Comparison of ENCODE assay signal across 11 cellular contexts in genomic region chr9:136105398-136106135, GRCh38. TPM values are rescaled to one million over a fixed set of nuclear protein-coding genes. Genes with fewer than 3 reads are reported as not detected.
DNase-seq lines count a peak whose midpoint lies in the region; ATAC-seq and TF ChIP-seq lines count a peak whose summit lies in the region.
"Had no signal": no experiment of that assay in that cellular context is flagged by ENCODE, and none has a peak within 500 bp of the region (broad histone marks: within the 10 kb centered on the region; RNA-seq: fewer than 3 reads in every experiment).

No MANE protein-coding gene starts in this region.

- no peak overlapping the region for H3K4me3 ChIP-seq in upper lobe of right lung
- H3K4me3 ChIP-seq: cardiac muscle cell had no signal

- ATAC-seq in left cardiac atrium (peak; percentile 24 to 45), upper lobe of right lung (no peak), GM21786 (IDR thresholded peaks at IDR 0.05; ENCODE audit: unreplicated experiment) (no peak)

- no peaks in the 10 kb centered on the region for H3K27me3 ChIP-seq in upper lobe of right lung

- peak overlapping the region; percentile 87 for H3K27ac Mint-ChIP-seq in activated naive CD4-positive, alpha-beta T cell treated with anti-CD3 and anti-CD28 coated beads, Interleukin-2, amount 10 ng/mL, durations not matched to agents 7 days and 5 days
- H3K27ac Mint-ChIP-seq in activated naive CD4-positive, alpha-beta T cell treated with anti-CD3 and anti-CD28 coated beads for 36 hours, result no peak overlapping the region
- H3K27ac Mint-ChIP-seq: progenitor cell of endocrine pancreas had no signal

- peaks cover 3% of the 10 kb centered on the region for H3K36me3 Mint-ChIP-seq in activated naive CD4-positive, alpha-beta T cell treated with anti-CD3 and anti-CD28 coated beads, Interleukin-2, amount 10 ng/mL, durations not matched to agents 7 days and 5 days
- no peaks in the 10 kb centered on the region for H3K36me3 Mint-ChIP-seq in activated naive CD4-positive, alpha-beta T cell treated with anti-CD3 and anti-CD28 coated beads for 36 hours (ENCODE audit: low read depth)

- no peaks in the 10 kb centered on the region for H3K36me3 ChIP-seq in upper lobe of right lung
- H3K36me3 ChIP-seq: cardiac muscle cell had no signal

- H3K27ac ChIP-seq in upper lobe of right lung, result peak overlapping the region; percentile 92
- H3K27ac ChIP-seq: C4-2B, cardiac muscle cell had no signal

- H3K9me3 ChIP-seq in upper lobe of right lung, result no peaks in the 10 kb centered on the region

- H3K4me1 Mint-ChIP-seq in activated naive CD4-positive, alpha-beta T cell treated with anti-CD3 and anti-CD28 coated beads, Interleukin-2, amount 10 ng/mL, durations not matched to agents 7 days and 5 days, result peaks cover 50% of the 10 kb centered on the region
- peaks cover 34% of the 10 kb centered on the region for H3K4me1 Mint-ChIP-seq in activated naive CD4-positive, alpha-beta T cell treated with anti-CD3 and anti-CD28 coated beads for 36 hours (ENCODE audit: low read depth)

- CTCF ChIA-PET in activated naive CD4-positive, alpha-beta T cell treated with anti-CD3 and anti-CD28 coated beads, Interleukin-2, amount 10 ng/mL, durations not matched to agents 7 days and 5 days (lab: Charles Lee), result interaction anchor here (3.6 kb wide), 1 partner anchor 17 kb away, joined by 14 read pairs; no protein-coding TSS in a partner anchor
- CTCF ChIA-PET in activated naive CD4-positive, alpha-beta T cell treated with anti-CD3 and anti-CD28 coated beads for 36 hours (lab: Charles Lee), result interaction anchor here (1.6 kb wide), 1 partner anchor 17 kb away, joined by 4 read pairs; no protein-coding TSS in a partner anchor

- TF ChIP-seq CTCF in upper lobe of right lung (IDR thresholded peaks at IDR 0.05), result no peak

- peak overlapping the region; percentile 74 for H3K4me3 Mint-ChIP-seq in activated naive CD4-positive, alpha-beta T cell treated with anti-CD3 and anti-CD28 coated beads, Interleukin-2, amount 10 ng/mL, durations not matched to agents 7 days and 5 days
- no peak overlapping the region for H3K4me3 Mint-ChIP-seq in activated naive CD4-positive, alpha-beta T cell treated with anti-CD3 and anti-CD28 coated beads for 36 hours

- no peak for DNase-seq in activated naive CD4-positive, alpha-beta T cell treated with anti-CD3 and anti-CD28 coated beads, Interleukin-2, amount 10 ng/mL, durations not matched to agents 7 days and 5 days
- DNase-seq in activated naive CD4-positive, alpha-beta T cell treated with anti-CD3 and anti-CD28 coated beads for 36 hours, result no peak
- peak; percentile 36 for DNase-seq in T1000 (lab: John Stamatoyannopoulos, UW)
- peak; percentile 75 for DNase-seq in left cardiac atrium
- DNase-seq in upper lobe of right lung, result no peak
- no peak for DNase-seq in HT-29 (ENCODE audit: low spot score)
- DNase-seq in activated CD4-positive, CD25-positive, alpha-beta regulatory T cell treated with anti-CD3 and anti-CD28 coated beads, Interleukin-2, amount 50 U/mL, for 72 hours, result no peak

- peaks cover 49% of the 10 kb centered on the region for H3K4me1 ChIP-seq in upper lobe of right lung

- intact Hi-C loops in activated naive CD4-positive, alpha-beta T cell treated with anti-CD3 and anti-CD28 coated beads for 36 hours (cut with micrococcal nuclease), result no loop called here
- intact Hi-C loops in left cardiac atrium (cut with DNase I), result no loop called here
- intact Hi-C loops in upper lobe of right lung (cut with DNase I), result no loop called here

- peaks cover 10% of the 10 kb centered on the region for H3K27me3 Mint-ChIP-seq in activated naive CD4-positive, alpha-beta T cell treated with anti-CD3 and anti-CD28 coated beads, Interleukin-2, amount 10 ng/mL, durations not matched to agents 7 days and 5 days
- no peaks in the 10 kb centered on the region for H3K27me3 Mint-ChIP-seq in activated naive CD4-positive, alpha-beta T cell treated with anti-CD3 and anti-CD28 coated beads for 36 hours (ENCODE audit: low read depth)

- no peaks in the 10 kb centered on the region for H3K9me3 Mint-ChIP-seq in activated naive CD4-positive, alpha-beta T cell treated with anti-CD3 and anti-CD28 coated beads, Interleukin-2, amount 10 ng/mL, durations not matched to agents 7 days and 5 days
- no peaks in the 10 kb centered on the region for H3K9me3 Mint-ChIP-seq in activated naive CD4-positive, alpha-beta T cell treated with anti-CD3 and anti-CD28 coated beads for 36 hours

RNA-seq across cellular contexts. Expression of gene NACC2, which starts 10.5 kb away (rescaled TPM):
- total RNA-seq in activated naive CD4-positive, alpha-beta T cell treated with anti-CD3 and anti-CD28 coated beads for 36 hours, result 1 to 10 TPM; 3.4 to 3.5 TPM
- total RNA-seq in left cardiac atrium (10 to 100 TPM; 28.6 to 38.5 TPM), upper lobe of right lung (33.5 TPM)
- total RNA-seq in HT-29 (2014; rRNA removed; shearing (Covaris generic)), result 32.6 and 38.1 TPM in 2 replicates

RNA-seq across cellular contexts. Expression of gene TMEM250, which starts 13.1 kb away (rescaled TPM):
- total RNA-seq in activated naive CD4-positive, alpha-beta T cell treated with anti-CD3 and anti-CD28 coated beads for 36 hours, result 10 to 100 TPM; 20.7 to 22.2 TPM
- 10 to 100 TPM; 21.6 to 23.4 TPM for total RNA-seq in left cardiac atrium
- 30.7 TPM for total RNA-seq in upper lobe of right lung
- total RNA-seq in HT-29 (2014; rRNA removed; shearing (Covaris generic)), result 93.4 and 109 TPM in 2 replicates

Comparison
In these comparisons a context has a peak if more than half of its experiments do, and no peak if none do; other contexts are left out.
1. DNase-seq: peak in T1000 (single experiment) and left cardiac atrium (single experiment); none in activated naive CD4-positive, alpha-beta T cell treated with anti-CD3 and anti-CD28 coated beads, Interleukin-2, amount 10 ng/mL, durations not matched to agents 7 days and 5 days (single experiment), activated naive CD4-positive, alpha-beta T cell treated with anti-CD3 and anti-CD28 coated beads for 36 hours (single experiment), upper lobe of right lung (single experiment), HT-29 (single experiment) and activated CD4-positive, CD25-positive, alpha-beta regulatory T cell treated with anti-CD3 and anti-CD28 coated beads, Interleukin-2, amount 50 U/mL, for 72 hours (single experiment).
2. ATAC-seq: peak in left cardiac atrium (2 of 2); none in upper lobe of right lung (single experiment) and GM21786 (single experiment).